Comparison of ENCODE assay signal across 1 cellular context in genomic region chr1:93702828-93703183, GRCh38.
TF ChIP-seq lines count a peak whose summit lies in the region.

No MANE protein-coding gene starts in this region.

TF ChIP-seq in GM12878, 131 proteins besides CTCF, POLR2A, EP300 and RAD21 (continued from another document):
- no peak for TF ChIP-seq E2F8 (IDR thresholded peaks at IDR 0.05; ENCODE audit: low read depth, partially characterized antibody)
- TF ChIP-seq HDGF (IDR thresholded peaks at IDR 0.05), result no peak
- no peak for TF ChIP-seq GATAD2B (conservative IDR thresholded peaks at IDR 0.05; ENCODE audit: low read depth)
- no peak for TF ChIP-seq CBFB (IDR thresholded peaks at IDR 0.05; ENCODE audit: low read depth)
